ENCODE assay signal across 17 cellular contexts in genomic region chr9:89797255-89797654, GRCh38.
"Had no signal": no experiment of that assay in that cellular context is flagged by ENCODE, and none has a peak within 500 bp of the region (broad histone marks: within the 10 kb centered on the region; RNA-seq: fewer than 3 reads in every experiment).

No MANE protein-coding gene starts in this region.

- H3K36me3 Mint-ChIP-seq: mesothelial cell of epicardium, type B pancreatic cell had no signal

- H3K4me3 Mint-ChIP-seq: mesothelial cell of epicardium, nephron, type B pancreatic cell had no signal

- ATAC-seq: foreskin keratinocyte had no signal

- H3K9me3 Mint-ChIP-seq: mesothelial cell of epicardium, nephron, type B pancreatic cell had no signal

- DNase-seq: cerebellar nuclear complex; dermis blood vessel endothelial cell; foreskin keratinocyte; hippocampal formation; kidney glomerular epithelial cell; sigmoid colon; stimulated activated CD4-positive, alpha-beta T cell treated with anti-CD3 and anti-CD28 coated beads, Interleukin-2, amount 100 ng/mL, for 24 hours; stimulated activated naive CD4-positive, alpha-beta T cell; stomach; substantia nigra; uterus had no signal

- H3K36me3 ChIP-seq: neutrophil, sigmoid colon, stomach, uterus had no signal

- FAIRE-seq: colon had no signal

- H3K4me3 ChIP-seq: sigmoid colon, skin epidermis, stomach, uterus had no signal

- H3K27me3 ChIP-seq: sigmoid colon, stomach, uterus had no signal

- H3K27ac Mint-ChIP-seq: mesothelial cell of epicardium, nephron, type B pancreatic cell had no signal
